ENCODE assay signal across 8 cellular contexts in genomic region chr15:75451202-75451673, GRCh38. TPM values are rescaled to one million over a fixed set of nuclear protein-coding genes. Genes with fewer than 3 reads are reported as not detected.
DNase-seq lines count a peak whose midpoint lies in the region; ATAC-seq and TF ChIP-seq lines count a peak whose summit lies in the region.

No MANE protein-coding gene starts in this region.

- H3K36me3 Mint-ChIP-seq in dendritic cell treated with granulocyte-macrophage colony-stimulating factor and Interleukin-4, amounts not matched to agents 40 ng/mL and 50 ng/mL, for 4 days (ENCODE audit: low read depth): peaks cover 40% of the 10 kb centered on the region
- H3K36me3 Mint-ChIP-seq in naive thymus-derived CD8-positive, alpha-beta T cell: peaks cover 0 to 8% (median 0%) of the 10 kb centered on the region in 3 donors

- no peaks in the 10 kb centered on the region for H3K9me3 Mint-ChIP-seq in dendritic cell treated with granulocyte-macrophage colony-stimulating factor and Interleukin-4, amounts not matched to agents 40 ng/mL and 50 ng/mL, for 4 days
- peaks cover 0 to 1% (median 0%) of the 10 kb centered on the region in 9 donors for H3K9me3 Mint-ChIP-seq in naive thymus-derived CD8-positive, alpha-beta T cell

- H3K27ac Mint-ChIP-seq in dendritic cell treated with granulocyte-macrophage colony-stimulating factor and Interleukin-4, amounts not matched to agents 40 ng/mL and 50 ng/mL, for 4 days: peak overlapping the region; percentile 96
- H3K27ac Mint-ChIP-seq in naive thymus-derived CD8-positive, alpha-beta T cell: peak overlapping the region in 9 of 10 donors; percentile 94 to 99 (median 98)

- TF ChIP-seq CTCF in AG10803 (conservative IDR thresholded peaks at IDR 0.05; ENCODE audit: low read length): no peak

- intact Hi-C loops in dendritic cell treated with granulocyte-macrophage colony-stimulating factor and Interleukin-4, amounts not matched to agents 40 ng/mL and 50 ng/mL, for 4 days (cut with micrococcal nuclease): loop anchor here (5.0 to 10.0 kb wide), 5 partner anchors 126 to 664 kb away; partner anchors contain the start of genes PPCDC, PTPN9, SNUPN and SNX33

- H3K27me3 Mint-ChIP-seq in dendritic cell treated with granulocyte-macrophage colony-stimulating factor and Interleukin-4, amounts not matched to agents 40 ng/mL and 50 ng/mL, for 4 days: no peaks in the 10 kb centered on the region
- H3K27me3 Mint-ChIP-seq in naive thymus-derived CD8-positive, alpha-beta T cell: no peaks in the 10 kb centered on the region

- peak overlapping the region; percentile 90 for H3K4me3 Mint-ChIP-seq in dendritic cell treated with granulocyte-macrophage colony-stimulating factor and Interleukin-4, amounts not matched to agents 40 ng/mL and 50 ng/mL, for 4 days
- H3K4me3 Mint-ChIP-seq in naive thymus-derived CD8-positive, alpha-beta T cell: peak overlapping the region; percentile 94 to 99 (median 97)

- H3K4me3 ChIP-seq in AG10803 (ENCODE audit: low read length): peak overlapping the region; percentile 95

- ATAC-seq in naive thymus-derived CD8-positive, alpha-beta T cell: peak in 1 of 2 donors; percentile 1
- no peak for ATAC-seq in GM18498 (IDR thresholded peaks at IDR 0.05; ENCODE audit: unreplicated experiment)

- H3K36me3 ChIP-seq in KOPT-K1 (ENCODE audit: insufficient read depth, low read length): peaks cover 10% of the 10 kb centered on the region; the same call in 1 of the 2 replicates

- POLR2A ChIA-PET in naive thymus-derived CD8-positive, alpha-beta T cell (lab: Charles Lee): interaction anchor here (0.6 to 7.7 kb wide), 15 partner anchors 16 to 1457 kb away, joined by 3 to 207 read pairs (median 7); partner anchors contain the start of genes ARID3B, IMP3, MAN2C1 and PML

- DNase-seq in AG10803 (ENCODE audit: low read depth): no peak
- DNase-seq in naive thymus-derived CD8-positive, alpha-beta T cell: peak in 1 of 10 donors; percentile 79
- DNase-seq in kidney tubule cell (ENCODE audit: low spot score): no peak
- DNase-seq in GF-D8 (lab: John Stamatoyannopoulos, UW): no peak
- DNase-seq in SK-N-DZ (ENCODE audit: low spot score): no peak

- H3K9me3 ChIP-seq in KOPT-K1 (ENCODE audit: insufficient read depth, low read length, poor library complexity, severe bottlenecking): no peaks in the 10 kb centered on the region

- peaks cover 53% of the 10 kb centered on the region for H3K4me1 Mint-ChIP-seq in dendritic cell treated with granulocyte-macrophage colony-stimulating factor and Interleukin-4, amounts not matched to agents 40 ng/mL and 50 ng/mL, for 4 days (ENCODE audit: low read depth)
- peaks cover 29 to 63% (median 57%) of the 10 kb centered on the region in 4 donors for H3K4me1 Mint-ChIP-seq in naive thymus-derived CD8-positive, alpha-beta T cell

- H3K27ac ChIP-seq in KOPT-K1 (ENCODE audit: low read depth, low read length, poor library complexity, severe bottlenecking): peak overlapping the region; percentile 96

RNA-seq across cellular contexts. Expression of gene SIN3A, which starts 0.3 kb away (rescaled TPM):
- 100 to 1,000 TPM; 130 to 137 TPM for total RNA-seq in naive thymus-derived CD8-positive, alpha-beta T cell
- 10 to 100 TPM; 12.4 to 17.0 (median 12.7) TPM for polyA plus RNA-seq in naive thymus-derived CD8-positive, alpha-beta T cell
- 22.4 and 23.1 TPM in 2 replicates for polyA plus RNA-seq in SK-N-DZ (2014; cell fraction: cytosol; rRNA removed)
- 8.6 and 18.7 TPM in 2 replicates for polyA plus RNA-seq in SK-N-DZ (2014; cell fraction: nucleus; rRNA removed)
